ENCODE assay signal across 18 cellular contexts in genomic region chr7:93265220-93265619, GRCh38. TPM values are rescaled to one million over a fixed set of nuclear protein-coding genes. Genes with fewer than 3 reads are reported as not detected.
DNase-seq lines count a peak whose midpoint lies in the region; ATAC-seq and TF ChIP-seq lines count a peak whose summit lies in the region.
"Had no signal": no experiment of that assay in that cellular context is flagged by ENCODE, and none has a peak within 500 bp of the region (broad histone marks: within the 10 kb centered on the region; RNA-seq: fewer than 3 reads in every experiment).

No MANE protein-coding gene starts in this region.

- peaks cover 7% of the 10 kb centered on the region for H3K36me3 Mint-ChIP-seq in Caco-2 (ENCODE audit: insufficient read depth, unreplicated experiment)

- H4K20me1 ChIP-seq in MM.1S (ENCODE audit: insufficient read depth, low read length), result no peaks in the 10 kb centered on the region
- H4K20me1 ChIP-seq in smooth muscle cell (ENCODE audit: low read depth), result no peaks in the 10 kb centered on the region

- H3K4me1 ChIP-seq in Caco-2, result peaks cover 29% of the 10 kb centered on the region
- H3K4me1 ChIP-seq in MM.1S (ENCODE audit: low read length), result peaks cover 3% of the 10 kb centered on the region; the same call in 1 of the 2 replicates
- no peaks in the 10 kb centered on the region for H3K4me1 ChIP-seq in smooth muscle cell (ENCODE audit: low read depth)
- H3K4me1 ChIP-seq: A549, HAP-1 had no signal

- intact Hi-C loops in Caco-2 (cut with micrococcal nuclease; ENCODE audit: unreplicated experiment), result no loop called here

- no peaks in the 10 kb centered on the region for H3K79me2 ChIP-seq in MM.1S (ENCODE audit: low read length)
- H3K79me2 ChIP-seq in smooth muscle cell (ENCODE audit: low read depth), result no peaks in the 10 kb centered on the region

- DNase-seq in Caco-2 (no peak), MM.1S (peak; percentile 11), fibroblast of villous mesenchyme (ENCODE audit: low read depth) (peak; percentile 72), smooth muscle cell (lab: John Stamatoyannopoulos, UW; ENCODE audit: unreplicated experiment) (no peak), NCI-H524 treated with DMSO at 0.1 percent for 48 hours (lab: John Stamatoyannopoulos, UW) (no peak), MV-4-11 (lab: John Stamatoyannopoulos, UW) (no peak)
- DNase-seq: 8988T; C1 segment of cervical spinal cord; CD4-positive, alpha-beta memory T cell; COR-L47; DMS153; DND-41; GOT3; HFFc6 had no signal

- no peak overlapping the region for H3K9ac ChIP-seq in MM.1S (ENCODE audit: low read length)
- no peak overlapping the region for H3K9ac ChIP-seq in smooth muscle cell (ENCODE audit: low read depth)

- H3F3A ChIP-seq in MM.1S (ENCODE audit: insufficient read depth, low read length), result no peaks in the 10 kb centered on the region
- H3F3A ChIP-seq in smooth muscle cell (ENCODE audit: low read depth), result no peaks in the 10 kb centered on the region

- no peaks in the 10 kb centered on the region for H3K27me3 ChIP-seq in Caco-2 (replicated peaks; ENCODE audit: control insufficient read depth, insufficient read depth, low read length)
- H3K27me3 ChIP-seq in MM.1S (replicated peaks; ENCODE audit: insufficient read depth, low read length), result no peaks in the 10 kb centered on the region
- no peaks in the 10 kb centered on the region for H3K27me3 ChIP-seq in smooth muscle cell (ENCODE audit: low read depth)

- ATAC-seq in GM19452 (IDR thresholded peaks at IDR 0.05; ENCODE audit: unreplicated experiment), result no peak
- ATAC-seq: A549 had no signal

- CTCF ChIA-PET in Caco-2 (lab: Charles Lee), result interaction anchor here (0.7 to 1.1 kb wide), 2 partner anchors 34 to 109 kb away, joined by 3 to 4 read pairs; no protein-coding TSS in a partner anchor

- H3K9me3 ChIP-seq in Caco-2 (no peaks in the 10 kb centered on the region), MM.1S (replicated peaks; ENCODE audit: insufficient read depth, low read length) (no peaks in the 10 kb centered on the region), smooth muscle cell (replicated peaks; ENCODE audit: low read depth) (no peaks in the 10 kb centered on the region)
- H3K9me3 ChIP-seq: A549, HAP-1 had no signal

- H3K4me2 ChIP-seq in MM.1S (ENCODE audit: low read depth, low read length) (no peak overlapping the region), smooth muscle cell (peak overlapping the region; percentile 62)
- H3K4me2 ChIP-seq: A549 had no signal

- no peaks in the 10 kb centered on the region for H3K9me2 ChIP-seq in MM.1S (replicated peaks; ENCODE audit: insufficient read depth, low read length)

- 43% methylated on average over 4 of the region's 4 CpGs for WGBS in smooth muscle cell (ENCODE audit: low lambda C conversion rate)

- H2AFZ ChIP-seq in MM.1S (ENCODE audit: low read length) (no peak overlapping the region), smooth muscle cell (ENCODE audit: low read depth) (no peak overlapping the region)

- no peak for TF ChIP-seq CTCF in Caco-2 (IDR thresholded peaks at IDR 0.05; ENCODE audit: insufficient read depth in 1 of 2, low read depth in 1 of 2, low read length in 1 of 2, severe bottlenecking in 1 of 2, unreplicated experiment in 1 of 2)
- no peak for TF ChIP-seq CTCF in MM.1S (IDR thresholded peaks at IDR 0.05; ENCODE audit: low read length)
- no peak for TF ChIP-seq CTCF in fibroblast of villous mesenchyme (IDR thresholded peaks at IDR 0.05; ENCODE audit: insufficient read depth, low read depth, low read length)
- no peak for TF ChIP-seq CTCF in smooth muscle cell (IDR thresholded peaks at IDR 0.05; ENCODE audit: borderline replicate concordance, insufficient read depth, poor library complexity, severe bottlenecking)

- no peak overlapping the region for H3K4me3 Mint-ChIP-seq in Caco-2 (ENCODE audit: unreplicated experiment)
- H3K4me3 Mint-ChIP-seq: CD4-positive, alpha-beta memory T cell; HFFc6 had no signal

- H3K27ac Mint-ChIP-seq in Caco-2 (ENCODE audit: unreplicated experiment), result peak overlapping the region; percentile 63
- H3K27ac Mint-ChIP-seq: CD4-positive, alpha-beta memory T cell; HFFc6 had no signal

- H3K36me3 ChIP-seq in Caco-2 (ENCODE audit: control insufficient read depth, insufficient read depth, low read length), result no peaks in the 10 kb centered on the region
- no peaks in the 10 kb centered on the region for H3K36me3 ChIP-seq in MM.1S (replicated peaks; ENCODE audit: insufficient read depth, low read length)
- H3K36me3 ChIP-seq in smooth muscle cell (ENCODE audit: low read depth), result no peaks in the 10 kb centered on the region
- H3K36me3 ChIP-seq: HAP-1 had no signal

- peaks cover 52% of the 10 kb centered on the region for H3K4me1 Mint-ChIP-seq in Caco-2 (ENCODE audit: low read depth, unreplicated experiment)
- H3K4me1 Mint-ChIP-seq: CD4-positive, alpha-beta memory T cell had no signal

- H3K27ac ChIP-seq in MM.1S (ENCODE audit: low read length), result peak overlapping the region; percentile 9; the same call in 1 of the 2 replicates
- H3K27ac ChIP-seq in smooth muscle cell (ENCODE audit: low read depth), result peak overlapping the region; percentile 17
- H3K27ac ChIP-seq: A549 had no signal

- no TSS peak for BruUV-seq in Caco-2 (replicated peaks; lab: Mats Ljungman, UMichigan)

- no peaks in the 10 kb centered on the region for H3K9me3 Mint-ChIP-seq in Caco-2 (ENCODE audit: unreplicated experiment)
- H3K9me3 Mint-ChIP-seq: CD4-positive, alpha-beta memory T cell; HFFc6 had no signal

- no peaks in the 10 kb centered on the region for H3K27me3 Mint-ChIP-seq in Caco-2 (ENCODE audit: insufficient read depth, unreplicated experiment)
- H3K27me3 Mint-ChIP-seq: CD4-positive, alpha-beta memory T cell had no signal

- POLR2A ChIA-PET in Caco-2 (lab: Charles Lee), result no interaction called here

- H3K4me3 ChIP-seq in Caco-2 (ENCODE audit: low read depth, low read length) (no peak overlapping the region), MM.1S (ENCODE audit: low read length) (no peak overlapping the region), fibroblast of villous mesenchyme (ENCODE audit: low read depth, low read length) (no peak overlapping the region), smooth muscle cell (no peak overlapping the region)
- H3K4me3 ChIP-seq: A549, HAP-1 had no signal

RNA-seq across cellular contexts. Expression of gene VPS50, which starts 33.1 kb away (rescaled TPM):
- total RNA-seq in Caco-2 (2022) (38.7 and 40.3 TPM in 2 replicates), fibroblast of villous mesenchyme (28.3 and 45.8 TPM in 2 replicates), smooth muscle cell (26.7 and 29.7 TPM in 2 replicates)
- polyA plus RNA-seq in smooth muscle cell, result 5.5 and 7.7 TPM in 2 replicates

RNA-seq across cellular contexts. Expression of gene HEPACAM2, which starts 39.0 kb away (rescaled TPM):
- total RNA-seq in Caco-2 (2022) (2.1 and 4.4 TPM in 2 replicates), fibroblast of villous mesenchyme (not detected in 2 replicates), smooth muscle cell (not detected in 2 replicates)
- not detected in 2 replicates for polyA plus RNA-seq in smooth muscle cell
- polyA plus RNA-seq: BJ; CD4-positive, alpha-beta memory T cell had no signal

Comparison
In these comparisons a context has a peak if more than half of its experiments do, and no peak if none do; other contexts are left out.
1. DNase-seq: peak in MM.1S (single experiment) and fibroblast of villous mesenchyme (single experiment); none in Caco-2 (0 of 2), smooth muscle cell (single experiment), NCI-H524 treated with DMSO at 0.1 percent for 48 hours (single experiment) and MV-4-11 (single experiment).